Comparison of ENCODE assay signal across 16 cellular contexts in genomic region chr7:51226042-51226755, GRCh38.
DNase-seq lines count a peak whose midpoint lies in the region; ATAC-seq, FAIRE-seq and TF ChIP-seq lines count a peak whose summit lies in the region.
"Had no signal": no experiment of that assay in that cellular context is flagged by ENCODE, and none has a peak within 500 bp of the region (broad histone marks: within the 10 kb centered on the region; RNA-seq: fewer than 3 reads in every experiment).

No MANE protein-coding gene starts in this region.

- H3K27me3 ChIP-seq in foreskin keratinocyte = peaks cover 5% of the 10 kb centered on the region
- H3K27me3 ChIP-seq in gastrocnemius medialis = no peaks in the 10 kb centered on the region
- H3K27me3 ChIP-seq: gastroesophageal sphincter, pancreas had no signal

- no peak overlapping the region for H3K4me3 ChIP-seq in gastrocnemius medialis
- no peak overlapping the region for H3K4me3 ChIP-seq in kidney (ENCODE audit: low read length in 2 of 2)
- H3K4me3 ChIP-seq: gastroesophageal sphincter, pancreas, SJSA1, thoracic aorta had no signal

- H3K9ac ChIP-seq in kidney (ENCODE audit: low read length in 2 of 2) = no peak overlapping the region

- no peak for TF ChIP-seq CTCF in foreskin keratinocyte (conservative IDR thresholded peaks at IDR 0.05)
- TF ChIP-seq CTCF in gastrocnemius medialis (IDR thresholded peaks at IDR 0.05 in 4 of 5, conservative IDR thresholded peaks at IDR 0.05 in 1 of 5) = no peak
- no peak for TF ChIP-seq CTCF in kidney (IDR thresholded peaks at IDR 0.05; ENCODE audit: borderline replicate concordance, extremely low read depth, insufficient read depth)

- in situ Hi-C loops in gastrocnemius medialis (cut with MboI; ENCODE audit: low sequenced_read_pairs in 4 of 4) = loop anchor here in 2 of 4 donors (5.0 to 10.0 kb wide), 2 partner anchors 119 to 121 kb away; no protein-coding TSS in a partner anchor

- no peak for TF ChIP-seq POLR2A in gastrocnemius medialis (IDR thresholded peaks at IDR 0.05)

- no peak overlapping the region for H3K27ac ChIP-seq in foreskin keratinocyte
- peak overlapping the region in 3 of 4 donors; percentile 3 to 61 (median 40) for H3K27ac ChIP-seq in gastrocnemius medialis
- no peak overlapping the region for H3K27ac ChIP-seq in kidney (ENCODE audit: low read depth in 2 of 2, low read length in 2 of 2)
- H3K27ac ChIP-seq: pancreas, SJSA1, thoracic aorta had no signal

- ATAC-seq in foreskin keratinocyte (peak; percentile 81), gastrocnemius medialis (no peak), GM19455 (IDR thresholded peaks at IDR 0.05; ENCODE audit: unreplicated experiment) (no peak)
- ATAC-seq: activated CD8-positive, alpha-beta T cell treated with anti-CD3 and anti-CD28 coated beads for 36 hours; gastroesophageal sphincter had no signal

- FAIRE-seq in kidney (lab: Jason Lieb, UNC) = no peak
- FAIRE-seq: pancreas, TTC549 had no signal

- H3K36me3 ChIP-seq in gastrocnemius medialis (no peaks in the 10 kb centered on the region), kidney (ENCODE audit: control insufficient read depth in 1 of 2, insufficient read depth in 2 of 2, low read length in 2 of 2) (no peaks in the 10 kb centered on the region)
- H3K36me3 ChIP-seq: gastroesophageal sphincter, pancreas, SJSA1, thoracic aorta had no signal

- DNase-seq in HT1080 (ENCODE audit: low read depth) (peak; percentile 66), amniotic epithelial cell (ENCODE audit: low read depth) (peak; percentile 10), foreskin keratinocyte (peak; percentile 17 to 26), gastrocnemius medialis (no peak), kidney (no peak), NCI-H446 (lab: John Stamatoyannopoulos, UW) (no peak), NOMO-1 treated with DMSO at 0.1 percent for 48 hours (lab: John Stamatoyannopoulos, UW; ENCODE audit: unreplicated experiment) (no peak)
- DNase-seq: activated CD8-positive, alpha-beta T cell treated with anti-CD3 and anti-CD28 coated beads for 36 hours; activated gamma-delta T cell; NCI-H2171 treated with DMSO at 0.1 percent for 48 hours had no signal

- H3K9me3 ChIP-seq in gastrocnemius medialis (no peaks in the 10 kb centered on the region), kidney (ENCODE audit: control insufficient read depth in 1 of 2, low read length in 2 of 2) (no peaks in the 10 kb centered on the region)
- H3K9me3 ChIP-seq: gastroesophageal sphincter, pancreas, SJSA1, thoracic aorta had no signal

- H3K4me1 ChIP-seq in foreskin keratinocyte (no peaks in the 10 kb centered on the region), gastrocnemius medialis (peaks cover 34 to 50% of the 10 kb centered on the region in 2 donors), kidney (ENCODE audit: control insufficient read depth in 1 of 2, insufficient read depth in 1 of 2, low read depth in 1 of 2, low read length in 2 of 2) (peaks cover 4 to 12% of the 10 kb centered on the region in 2 donors)
- H3K4me1 ChIP-seq: pancreas, SJSA1 had no signal

- intact Hi-C loops in gastrocnemius medialis (cut with DNase I; ENCODE audit: low total_unique reads) = loop anchor here (5.0 kb wide), 2 partner anchors 39 to 126 kb away; no protein-coding TSS in a partner anchor
- intact Hi-C loops in kidney (cut with DNase I) = no loop called here

Comparison
In these comparisons a context has a peak if more than half of its experiments do, and no peak if none do; other contexts are left out.
1. DNase-seq: peak in HT1080 (single experiment), amniotic epithelial cell (single experiment) and foreskin keratinocyte (2 of 2); none in gastrocnemius medialis (0 of 2), kidney (single experiment), NCI-H446 (0 of 2) and NOMO-1 treated with DMSO at 0.1 percent for 48 hours (single experiment).
2. H3K27ac ChIP-seq: peak in gastrocnemius medialis (3 of 4); none in foreskin keratinocyte (single experiment) and kidney (0 of 2).